ENCODE assay signal across 9 cellular contexts in genomic region chr17:55420067-55420775, GRCh38. TPM values are rescaled to one million over a fixed set of nuclear protein-coding genes. Genes with fewer than 3 reads are reported as not detected.
DNase-seq lines count a peak whose midpoint lies in the region; ATAC-seq, FAIRE-seq and TF ChIP-seq lines count a peak whose summit lies in the region.
"Had no signal": no experiment of that assay in that cellular context is flagged by ENCODE, and none has a peak within 500 bp of the region (broad histone marks: within the 10 kb centered on the region; RNA-seq: fewer than 3 reads in every experiment).

No MANE protein-coding gene starts in this region.

- peaks cover 9% of the 10 kb centered on the region for H3K79me2 ChIP-seq in fibroblast of lung (ENCODE audit: control insufficient read depth, insufficient read depth, low read length)

- no peaks in the 10 kb centered on the region for H3K36me3 ChIP-seq in fibroblast of lung (ENCODE audit: control insufficient read depth, insufficient read depth, low read length)

- peaks cover 23% of the 10 kb centered on the region for H3K4me1 ChIP-seq in A549
- H3K4me1 ChIP-seq in fibroblast of lung (ENCODE audit: control insufficient read depth, extremely low read depth, insufficient read depth, low read length) = peaks cover 4% of the 10 kb centered on the region

- peak overlapping the region; percentile 89 for H3K4me3 Mint-ChIP-seq in activated CD4-positive, alpha-beta memory T cell treated with anti-CD3 and anti-CD28 coated beads for 36 hours

- H3K9me3 ChIP-seq in A549 (peaks cover 10% of the 10 kb centered on the region), fibroblast of lung (ENCODE audit: control insufficient read depth, insufficient read depth, low read depth, low read length) (no peaks in the 10 kb centered on the region)

- CTCF ChIA-PET in A549 (lab: Yijun Ruan, JAX) = interaction anchor here (0.9 to 1.7 kb wide), 6 partner anchors 13 to 92 kb away, joined by 3 to 7 read pairs (median 4); no protein-coding TSS in a partner anchor
- CTCF ChIA-PET in activated CD4-positive, alpha-beta memory T cell treated with anti-CD3 and anti-CD28 coated beads for 36 hours (lab: Charles Lee) = interaction anchor here (1.9 kb wide), 1 partner anchor 94 kb away, joined by 6 read pairs; no protein-coding TSS in a partner anchor

- POLR2A ChIA-PET in A549 (lab: Yijun Ruan, JAX) = interaction anchor here (1.3 to 2.4 kb wide), 4 partner anchors 13 to 182 kb away, joined by 4 to 23 read pairs (median 6); no protein-coding TSS in a partner anchor
- POLR2A ChIA-PET in activated CD4-positive, alpha-beta memory T cell treated with anti-CD3 and anti-CD28 coated beads for 36 hours (lab: Charles Lee) = no interaction called here

- H3K27me3 ChIP-seq in fibroblast of lung (ENCODE audit: control insufficient read depth, insufficient read depth, low read length) = no peaks in the 10 kb centered on the region

- intact Hi-C loops in activated CD4-positive, alpha-beta memory T cell treated with anti-CD3 and anti-CD28 coated beads for 36 hours (cut with micrococcal nuclease) = loop anchor here (1.0 to 10.0 kb wide), 7 partner anchors 39 to 332 kb away; partner anchors contain the start of genes PCTP and SMIM36

- H3K4me1 Mint-ChIP-seq in activated CD4-positive, alpha-beta memory T cell treated with anti-CD3 and anti-CD28 coated beads for 36 hours (ENCODE audit: low read depth) = peaks cover 43% of the 10 kb centered on the region

- H3K27ac Mint-ChIP-seq in activated CD4-positive, alpha-beta memory T cell treated with anti-CD3 and anti-CD28 coated beads for 36 hours = peak overlapping the region; percentile 93

- TF ChIP-seq CTCF in A549 (IDR thresholded peaks at IDR 0.05) (no peak), fibroblast of lung (conservative IDR thresholded peaks at IDR 0.05 in 1 of 2, IDR thresholded peaks at IDR 0.05 in 1 of 2; ENCODE audit: low read depth in 1 of 2, low read length in 2 of 2) (no peak)

- no peak overlapping the region for H2AFZ ChIP-seq in fibroblast of lung (ENCODE audit: low read length)

- no peak for FAIRE-seq in A549 (lab: Jason Lieb, UNC)
- FAIRE-seq: islet of Langerhans had no signal

- H3K36me3 Mint-ChIP-seq in activated CD4-positive, alpha-beta memory T cell treated with anti-CD3 and anti-CD28 coated beads for 36 hours = peaks cover 4% of the 10 kb centered on the region

- no peaks in the 10 kb centered on the region for H4K20me1 ChIP-seq in fibroblast of lung (ENCODE audit: control insufficient read depth, extremely low read depth, insufficient read depth, low read length)

- 57% methylated on average over 6 of the region's 6 CpGs for WGBS in A549 (ENCODE audit: missing lambda C conversion rate)

- TF ChIP-seq EP300 in A549 (IDR thresholded peaks at IDR 0.05) = no peak

- TF ChIP-seq POLR2A in A549 (IDR thresholded peaks at IDR 0.05; ENCODE audit: low read length) = no peak

- peaks cover 15% of the 10 kb centered on the region for H3K27me3 Mint-ChIP-seq in activated CD4-positive, alpha-beta memory T cell treated with anti-CD3 and anti-CD28 coated beads for 36 hours

- peak overlapping the region; percentile 73 for H3K4me3 ChIP-seq in A549
- peak overlapping the region; percentile 92 to 96 (median 94) for H3K4me3 ChIP-seq in fibroblast of lung (replicated peaks in 1 of 4; ENCODE audit: control extremely low read depth in 1 of 4, insufficient read depth in 1 of 4, low read depth in 3 of 4, low read length in 4 of 4)

- H3K9me3 Mint-ChIP-seq in activated CD4-positive, alpha-beta memory T cell treated with anti-CD3 and anti-CD28 coated beads for 36 hours = no peaks in the 10 kb centered on the region

- H3K27ac ChIP-seq in A549 (peak overlapping the region; percentile 86 to 92), fibroblast of lung (ENCODE audit: insufficient read depth, low read length) (no peak overlapping the region)

- DNase-seq in A549 (ENCODE audit: low read depth in 1 of 2, low spot score in 1 of 2) (no peak), fibroblast of lung (ENCODE audit: low read depth in 2 of 2) (no peak), putamen (ENCODE audit: low spot score) (peak; percentile 29), ureter (ENCODE audit: low spot score) (no peak)
- DNase-seq in activated CD4-positive, alpha-beta memory T cell treated with anti-CD3 and anti-CD28 coated beads for 36 hours = peak; percentile 59

- no peak overlapping the region for H3K9ac ChIP-seq in fibroblast of lung (ENCODE audit: insufficient read depth, low read length)

- H3K4me2 ChIP-seq in A549 (peak overlapping the region; percentile 88), fibroblast of lung (ENCODE audit: extremely low read depth, insufficient read depth, low read length) (peak overlapping the region; percentile 84)

- ATAC-seq in A549 = no peak
- peak; percentile 33 for ATAC-seq in GM18867 (IDR thresholded peaks at IDR 0.05; ENCODE audit: unreplicated experiment)
- peak; percentile 22 for ATAC-seq in HG03521 (IDR thresholded peaks at IDR 0.05; ENCODE audit: unreplicated experiment)
- ATAC-seq in HG03439 (IDR thresholded peaks at IDR 0.05; ENCODE audit: unreplicated experiment) = no peak

- TF ChIP-seq RAD21 in A549 (conservative IDR thresholded peaks at IDR 0.05 in 1 of 2, IDR thresholded peaks at IDR 0.05 in 1 of 2) = no peak

TF ChIP-seq in A549, 52 proteins besides CTCF, POLR2A, EP300 and RAD21:
- TF ChIP-seq CBX2 (IDR thresholded peaks at IDR 0.05; ENCODE audit: borderline replicate concordance, low read depth) (no peak), NR3C1 (IDR thresholded peaks at IDR 0.05) (no peak), TFCP2L1 (CRISPR knock-in tag; IDR thresholded peaks at IDR 0.05) (no peak), ZSCAN20 (CRISPR knock-in tag; IDR thresholded peaks at IDR 0.05) (no peak), GATA3 (IDR thresholded peaks at IDR 0.05; ENCODE audit: borderline replicate concordance) (no peak)
TF ChIP-seq in A549: peak in this region for 0.

RNA-seq across cellular contexts. Expression of gene MMD, which starts 1.4 kb away (rescaled TPM):
- polyA plus RNA-seq in A549 (2011; rRNA removed) = 50.9 and 54.7 TPM in 2 replicates
- 15.3 and 22.2 TPM in 2 replicates for polyA plus RNA-seq in A549 (2012; cell fraction: cytosol; rRNA removed)
- polyA plus RNA-seq in A549 (2012; cell fraction: nucleus; rRNA removed) = 8.6 and 12.5 TPM in 2 replicates
- 16.9 to 25.9 TPM (median 22.5 TPM) in 3 replicates for polyA plus RNA-seq in A549 (2017; fragmentation: RNase III; extraction: RNeasy Plus Mini Kit Qiagen cat#74134 plus additional on column Dnase treatment)
- 24.2 and 38.4 TPM in 2 replicates for polyA minus RNA-seq in A549 (2011; rRNA and poly(A)+ RNA removed)
- 10 to 100 TPM; 22.1 to 24.2 TPM for total RNA-seq in activated CD4-positive, alpha-beta memory T cell treated with anti-CD3 and anti-CD28 coated beads for 36 hours
- total RNA-seq in fibroblast of lung = 36.3 and 44.7 TPM in 2 replicates
- 16.0 TPM in 2 replicates for polyA plus RNA-seq in fibroblast of lung
- 9.2 and 9.5 TPM in 2 replicates for polyA plus RNA-seq in fibroblast of lung (2012)
- polyA minus RNA-seq in fibroblast of lung (ENCODE audit: low replicate concordance) = 1.2 and 7.4 TPM in 2 replicates
- 8.9 TPM for total RNA-seq in ureter

Comparison
In these comparisons a context has a peak if more than half of its experiments do, and no peak if none do; other contexts are left out.
1. ATAC-seq: peak in GM18867 (single experiment) and HG03521 (single experiment); none in A549 (0 of 2) and HG03439 (single experiment).
2. DNase-seq: peak in activated CD4-positive, alpha-beta memory T cell treated with anti-CD3 and anti-CD28 coated beads for 36 hours (single experiment) and putamen (single experiment); none in A549 (0 of 2), fibroblast of lung (0 of 2) and ureter (single experiment).